8 cellular contexts compared by ENCODE assay signal in genomic region chrX:3699841-3700381, GRCh38. TPM values are rescaled to one million over a fixed set of nuclear protein-coding genes. Genes with fewer than 3 reads are reported as not detected.
DNase-seq lines count a peak whose midpoint lies in the region; ATAC-seq, FAIRE-seq and TF ChIP-seq lines count a peak whose summit lies in the region.

No MANE protein-coding gene starts in this region.

- in situ Hi-C loops in K562 (cut with MboI): no loop called here

- no peak for ATAC-seq in Right ventricle myocardium inferior
- ATAC-seq in HG03520 (IDR thresholded peaks at IDR 0.05; ENCODE audit: unreplicated experiment): peak; percentile 73
- no peak for ATAC-seq in K562

- no peak for FAIRE-seq in K562 (lab: Jason Lieb, UNC)

- H3K4me3 ChIP-seq in left ventricle myocardium inferior (peak overlapping the region; percentile 48), K562 (no peak overlapping the region), parathyroid adenoma (ENCODE audit: low read depth, low read length) (peak overlapping the region; percentile 34), lower leg skin (ENCODE audit: low read depth, poor library complexity, severe bottlenecking) (no peak overlapping the region)

- TF ChIP-seq POLR2A in K562 (conservative IDR thresholded peaks at IDR 0.05) (no peak), lower leg skin (IDR thresholded peaks at IDR 0.05) (no peak)

- no peaks in the 10 kb centered on the region for H3K27me3 ChIP-seq in left ventricle myocardium inferior (ENCODE audit: low read depth)
- no peaks in the 10 kb centered on the region for H3K27me3 ChIP-seq in K562 (ENCODE audit: control insufficient read depth in 2 of 2, insufficient read depth in 2 of 2, low read length in 2 of 2)
- no peaks in the 10 kb centered on the region for H3K27me3 ChIP-seq in parathyroid adenoma (ENCODE audit: control insufficient read depth, insufficient read depth, low read length)

- CTCF ChIA-PET in K562 (lab: Yijun Ruan, JAX; ENCODE audit: low intra/inter-chr PET ratio): no interaction called here

- TF ChIP-seq CTCF in left ventricle myocardium inferior (IDR thresholded peaks at IDR 0.05; ENCODE audit: borderline replicate concordance) (no peak), K562 (IDR thresholded peaks at IDR 0.05 in 2 of 3, conservative IDR thresholded peaks at IDR 0.05 in 1 of 3; ENCODE audit: insufficient read depth in 2 of 3, low read depth in 1 of 3, low read length in 3 of 3) (no peak), parathyroid adenoma (IDR thresholded peaks at IDR 0.05) (no peak), lower leg skin (IDR thresholded peaks at IDR 0.05) (no peak)

- H3K9me3 ChIP-seq in left ventricle myocardium inferior (replicated peaks) (no peaks in the 10 kb centered on the region), K562 (replicated peaks; ENCODE audit: control insufficient read depth, insufficient read depth, low read depth, low read length) (no peaks in the 10 kb centered on the region), parathyroid adenoma (ENCODE audit: control insufficient read depth, low read length) (no peaks in the 10 kb centered on the region)

- H3K36me3 ChIP-seq in left ventricle myocardium inferior (no peaks in the 10 kb centered on the region), K562 (ENCODE audit: control insufficient read depth, insufficient read depth, low read length) (peaks cover 8% of the 10 kb centered on the region; the same call in 1 of the 3 replicates), parathyroid adenoma (ENCODE audit: control insufficient read depth, insufficient read depth, low read length) (no peaks in the 10 kb centered on the region)

- H4K20me1 ChIP-seq in K562 (replicated peaks; ENCODE audit: control insufficient read depth, insufficient read depth, low read length): 0 out of 2 replicates have a peak, but pooled peaks cover 7% of the 10 kb centered on the region

- no peaks in the 10 kb centered on the region for H3K9me1 ChIP-seq in K562 (ENCODE audit: control insufficient read depth, insufficient read depth, low read length)

- no TSS peak for BruUV-seq in K562 (replicated peaks; lab: Mats Ljungman, UMichigan)

- peak overlapping the region in 1 of 2 experiments; percentile 22; a peak in 1 of 4 replicates for H3K9ac ChIP-seq in K562 (ENCODE audit: insufficient read depth in 1 of 2, low read depth in 2 of 2, low read length in 2 of 2)
- no peak overlapping the region for H3K9ac ChIP-seq in parathyroid adenoma

- 28% methylated on average over 9 of the region's 9 CpGs for WGBS in K562 (ENCODE audit: insufficient coverage, low coverage, missing lambda C conversion rate)
- WGBS in lower leg skin, 2 donors: 37 to 49% methylated on average over 9 of the region's 9 CpGs

- intact Hi-C loops in left ventricle myocardium inferior (cut with micrococcal nuclease) (no loop called here), Right ventricle myocardium inferior (cut with DNase I) (no loop called here), K562 (cut with micrococcal nuclease) (no loop called here), lower leg skin (cut with DNase I; ENCODE audit: low total_unique reads) (loop anchor here (10.0 kb wide), 1 partner anchor 45 kb away; no protein-coding TSS in a partner anchor)

- H3K4me1 ChIP-seq in left ventricle myocardium inferior (peaks cover 14% of the 10 kb centered on the region), K562 (replicated peaks in 1 of 2; ENCODE audit: control insufficient read depth in 2 of 2, insufficient read depth in 2 of 2, low read length in 2 of 2) (peaks cover 21 to 26% of the 10 kb centered on the region in 2 experiments), parathyroid adenoma (no peaks in the 10 kb centered on the region)

- no peak overlapping the region; the same call in 1 of the 2 replicates for H3K4me2 ChIP-seq in K562 (ENCODE audit: insufficient read depth, low read length)
- H3K4me2 ChIP-seq in parathyroid adenoma (ENCODE audit: low read length): peak overlapping the region; percentile 64

- H2AFZ ChIP-seq in K562 (ENCODE audit: low read depth, low read length) (no peak overlapping the region), parathyroid adenoma (peak overlapping the region; percentile 42)

- H3K79me2 ChIP-seq in K562 (ENCODE audit: control insufficient read depth, insufficient read depth, low read length): peaks cover 65% of the 10 kb centered on the region
- H3K79me2 ChIP-seq in parathyroid adenoma: no peaks in the 10 kb centered on the region

- no peak for TF ChIP-seq RAD21 in K562 (CRISPR knock-in tag; conservative IDR thresholded peaks at IDR 0.05 in 1 of 2, IDR thresholded peaks at IDR 0.05 in 1 of 2)

- DNase-seq in left ventricle myocardium inferior (no peak), Right ventricle myocardium inferior (ENCODE audit: missing footprints) (no peak), K562 (ENCODE audit: extremely low read depth in 1 of 4, low spot score in 3 of 4) (no peak), islet precursor cell (no peak), hepatic stellate cell (ENCODE audit: low spot score) (no peak), lower leg skin (ENCODE audit: low spot score in 2 of 2) (no peak)

- peak overlapping the region; percentile 80 for H3K27ac ChIP-seq in left ventricle myocardium inferior (replicated peaks)
- peak overlapping the region; percentile 57; the same call in 2 of the 3 replicates for H3K27ac ChIP-seq in K562 (ENCODE audit: extremely low read depth, low read depth, low read length)
- H3K27ac ChIP-seq in parathyroid adenoma: peak overlapping the region; percentile 22

- no peak for TF ChIP-seq EP300 in K562 (IDR thresholded peaks at IDR 0.05; ENCODE audit: low read length)

- POLR2A ChIA-PET in K562 (lab: Yijun Ruan, JAX): interaction anchor here (1.9 to 2.1 kb wide), 2 partner anchors 12 to 28 kb away, joined by 4 to 5 read pairs; no protein-coding TSS in a partner anchor

TF ChIP-seq in K562, 482 proteins besides CTCF, POLR2A, EP300 and RAD21:
- TF ChIP-seq POLR2B (IDR thresholded peaks at IDR 0.05; ENCODE audit: low read depth, partially characterized antibody) (no peak), ETV1 (tag; conservative IDR thresholded peaks at IDR 0.05; ENCODE audit: low read depth) (0 out of 2 replicates have a peak, but pooled peaks have one; percentile 29), ZNF24 (IDR thresholded peaks at IDR 0.05) (no peak), TAF9B (IDR thresholded peaks at IDR 0.05; ENCODE audit: partially characterized antibody) (no peak), ZNF778 (CRISPR knock-in tag; IDR thresholded peaks at IDR 0.05) (no peak), SLC30A9 (CRISPR knock-in tag; IDR thresholded peaks at IDR 0.05) (no peak), ELF1 (tag; IDR thresholded peaks at IDR 0.05) (peak; percentile 19; the same call in 1 of the 2 replicates), GABPA (tag; conservative IDR thresholded peaks at IDR 0.05; ENCODE audit: low read depth) (0 out of 2 replicates have a peak, but pooled peaks have one; percentile 20), ESRRA (IDR thresholded peaks at IDR 0.05; ENCODE audit: borderline replicate concordance, low read depth) (peak; percentile 67)

RNA-seq across cellular contexts. Expression of gene PRKX, which starts 13.5 kb away (rescaled TPM):
- 3.7 TPM for total RNA-seq in left ventricle myocardium inferior
- 3.8 TPM for total RNA-seq in Right ventricle myocardium inferior
- total RNA-seq in K562 (2011; cell fraction: chromatin; rRNA removed; ENCODE audit: low replicate concordance): 42.6 and 68.8 TPM in 2 replicates
- 19.3 and 28.0 TPM in 2 replicates for total RNA-seq in K562 (2011; cell fraction: nucleolus; rRNA removed)
- 27.3 and 31.7 TPM in 2 replicates for total RNA-seq in K562 (2011; cell fraction: nucleoplasm; rRNA removed)
- 14.0 and 20.6 TPM in 2 replicates for total RNA-seq in K562 (2014; rRNA removed)
- 27.1 and 27.7 TPM in 2 replicates for total RNA-seq in K562 (2014; rRNA removed; fragmentation: Illumina TruSeq; extraction: Trizol)
- 22.0 and 23.7 TPM in 2 replicates for total RNA-seq in K562 (2015; rRNA removed; fragmentation: Illumina TruSeq; extraction: Trizol)
- total RNA-seq in K562 (2021): 28.6 and 29.4 TPM in 2 replicates
- 16.1 and 23.8 TPM in 2 replicates for polyA plus RNA-seq in K562 (2011; rRNA removed)
- polyA plus RNA-seq in K562 (2011; cell fraction: cytosol; rRNA removed): 7.5 and 10.7 TPM in 2 replicates
- 7.4 and 10.8 TPM in 2 replicates for polyA plus RNA-seq in K562 (2011; cell fraction: nucleus; rRNA removed)
- polyA plus RNA-seq in K562 (2012): 12.1 and 16.4 TPM in 2 replicates
- polyA plus RNA-seq in K562 (2014; fragmentation: Illumina TruSeq; extraction: Trizol): 23.6 and 26.1 TPM in 2 replicates
- 1 to 10 TPM; 3.3 to 4.5 TPM for polyA plus RNA-seq in K562 (2014; fragmentation: Nextera tagmentation; extraction: Ambion mirVana)
- polyA plus RNA-seq in K562 (2014; rRNA removed): 17.0 and 21.9 TPM in 2 replicates
- polyA minus RNA-seq in K562 (2011; rRNA and poly(A)+ RNA removed): 20.5 and 30.4 TPM in 2 replicates
- 11.7 and 14.1 TPM in 2 replicates for polyA minus RNA-seq in K562 (2011; cell fraction: cytosol; rRNA and poly(A)+ RNA removed)
- 11.3 and 11.8 TPM in 2 replicates for polyA minus RNA-seq in K562 (2011; cell fraction: nucleus; rRNA and poly(A)+ RNA removed)
- 10 to 100 TPM; 21.3 to 29.2 (median 23.9) TPM for total RNA-seq in lower leg skin

Comparison
In these comparisons a context has a peak if more than half of its experiments do, and no peak if none do; other contexts are left out.
1. H3K27ac ChIP-seq: peak in every context shown above with its lines; median percentile 80 in left ventricle myocardium inferior; 57 in K562; 22 in parathyroid adenoma.
2. H3K4me3 ChIP-seq: peak in left ventricle myocardium inferior (single experiment) and parathyroid adenoma (single experiment); none in K562 (single experiment) and lower leg skin (single experiment).